ENCODE assay signal across 1 cellular context in the genomic region with DNA sequence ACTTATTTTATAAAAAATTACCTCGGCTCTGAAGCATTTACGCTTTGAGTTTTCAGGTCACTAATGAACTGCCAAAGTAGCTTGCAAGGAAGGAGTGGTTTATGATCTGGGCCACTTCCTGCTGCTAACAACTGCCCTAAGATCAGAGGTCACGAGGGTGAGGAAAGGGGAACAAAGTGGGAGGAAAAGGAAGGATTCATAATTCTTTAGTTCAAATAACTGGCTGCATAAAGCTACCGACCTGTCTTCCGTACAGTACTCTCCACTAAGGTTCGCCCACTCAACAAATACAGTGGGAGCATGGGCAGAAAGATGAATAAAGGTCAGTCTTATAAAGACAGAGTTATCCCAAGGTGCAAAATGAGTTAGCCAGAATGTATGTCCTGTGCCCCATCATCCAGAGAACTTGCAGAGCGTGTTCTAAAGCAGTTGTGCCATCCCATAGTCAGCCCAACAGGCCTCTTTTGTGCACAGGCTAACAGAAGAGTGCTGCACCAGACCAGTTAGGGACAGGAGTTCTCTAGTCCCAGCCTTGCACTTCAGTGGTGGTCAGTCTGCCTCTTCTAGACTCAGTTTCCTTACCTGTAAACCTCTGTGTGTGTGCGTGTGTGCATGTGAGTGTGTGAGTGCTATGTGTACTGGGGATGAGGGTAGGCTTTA.
TF ChIP-seq lines count a peak whose summit lies in the region.

No MANE protein-coding gene starts in this region.

TF ChIP-seq in SK-N-SH, 30 proteins besides CTCF, POLR2A, EP300 and RAD21:
- TF ChIP-seq, protein P1, sequence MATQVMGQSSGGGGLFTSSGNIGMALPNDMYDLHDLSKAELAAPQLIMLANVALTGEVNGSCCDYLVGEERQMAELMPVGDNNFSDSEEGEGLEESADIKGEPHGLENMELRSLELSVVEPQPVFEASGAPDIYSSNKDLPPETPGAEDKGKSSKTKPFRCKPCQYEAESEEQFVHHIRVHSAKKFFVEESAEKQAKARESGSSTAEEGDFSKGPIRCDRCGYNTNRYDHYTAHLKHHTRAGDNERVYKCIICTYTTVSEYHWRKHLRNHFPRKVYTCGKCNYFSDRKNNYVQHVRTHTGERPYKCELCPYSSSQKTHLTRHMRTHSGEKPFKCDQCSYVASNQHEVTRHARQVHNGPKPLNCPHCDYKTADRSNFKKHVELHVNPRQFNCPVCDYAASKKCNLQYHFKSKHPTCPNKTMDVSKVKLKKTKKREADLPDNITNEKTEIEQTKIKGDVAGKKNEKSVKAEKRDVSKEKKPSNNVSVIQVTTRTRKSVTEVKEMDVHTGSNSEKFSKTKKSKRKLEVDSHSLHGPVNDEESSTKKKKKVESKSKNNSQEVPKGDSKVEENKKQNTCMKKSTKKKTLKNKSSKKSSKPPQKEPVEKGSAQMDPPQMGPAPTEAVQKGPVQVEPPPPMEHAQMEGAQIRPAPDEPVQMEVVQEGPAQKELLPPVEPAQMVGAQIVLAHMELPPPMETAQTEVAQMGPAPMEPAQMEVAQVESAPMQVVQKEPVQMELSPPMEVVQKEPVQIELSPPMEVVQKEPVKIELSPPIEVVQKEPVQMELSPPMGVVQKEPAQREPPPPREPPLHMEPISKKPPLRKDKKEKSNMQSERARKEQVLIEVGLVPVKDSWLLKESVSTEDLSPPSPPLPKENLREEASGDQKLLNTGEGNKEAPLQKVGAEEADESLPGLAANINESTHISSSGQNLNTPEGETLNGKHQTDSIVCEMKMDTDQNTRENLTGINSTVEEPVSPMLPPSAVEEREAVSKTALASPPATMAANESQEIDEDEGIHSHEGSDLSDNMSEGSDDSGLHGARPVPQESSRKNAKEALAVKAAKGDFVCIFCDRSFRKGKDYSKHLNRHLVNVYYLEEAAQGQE (IDR thresholded peaks at IDR 0.05; ENCODE audit: low read depth, low read length) = no peak
- TF ChIP-seq, protein P2, sequence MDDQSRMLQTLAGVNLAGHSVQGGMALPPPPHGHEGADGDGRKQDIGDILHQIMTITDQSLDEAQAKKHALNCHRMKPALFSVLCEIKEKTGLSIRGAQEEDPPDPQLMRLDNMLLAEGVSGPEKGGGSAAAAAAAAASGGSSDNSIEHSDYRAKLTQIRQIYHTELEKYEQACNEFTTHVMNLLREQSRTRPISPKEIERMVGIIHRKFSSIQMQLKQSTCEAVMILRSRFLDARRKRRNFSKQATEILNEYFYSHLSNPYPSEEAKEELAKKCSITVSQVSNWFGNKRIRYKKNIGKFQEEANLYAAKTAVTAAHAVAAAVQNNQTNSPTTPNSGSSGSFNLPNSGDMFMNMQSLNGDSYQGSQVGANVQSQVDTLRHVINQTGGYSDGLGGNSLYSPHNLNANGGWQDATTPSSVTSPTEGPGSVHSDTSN (IDR thresholded peaks at IDR 0.05) = no peak
- no peak for TF ChIP-seq RCOR1 (IDR thresholded peaks at IDR 0.05; ENCODE audit: low read length)
